1 cellular context compared by ENCODE assay signal in the genomic region with DNA sequence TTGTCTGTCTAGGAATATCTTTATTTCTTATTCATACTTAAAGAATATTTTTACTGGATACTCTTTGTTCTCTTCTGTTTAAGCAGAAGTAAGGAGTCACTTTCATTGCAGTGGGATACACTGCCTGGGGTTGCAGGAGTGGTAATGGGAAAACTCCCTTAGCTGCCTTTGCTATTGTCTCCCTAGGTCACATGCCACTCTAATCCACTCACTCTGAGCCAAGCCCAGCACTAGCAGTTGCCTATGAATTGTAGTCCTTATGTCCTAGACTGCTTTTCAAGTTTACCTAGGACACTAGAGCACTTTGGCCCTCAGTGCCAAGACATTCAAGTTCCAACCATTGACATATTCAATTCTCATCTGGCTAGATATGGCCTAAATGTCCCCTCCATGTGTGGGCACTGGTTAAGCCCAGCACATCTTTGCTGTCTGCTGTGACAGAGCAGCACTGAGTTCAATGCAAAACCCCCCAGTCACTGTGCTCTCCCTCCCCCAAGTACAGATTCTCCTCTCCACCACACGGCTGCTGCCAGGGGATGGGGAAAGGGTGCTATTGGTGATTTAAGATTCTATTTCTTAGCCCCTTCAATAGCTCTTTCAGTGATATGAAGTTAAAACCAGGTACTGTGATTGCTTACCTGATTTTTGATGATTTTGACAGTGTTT.
TF ChIP-seq lines count a peak whose summit lies in the region.

No MANE protein-coding gene starts in this region.

TF ChIP-seq in GM23338, 12 proteins besides CTCF, POLR2A, EP300 and RAD21 (continued from another document):
- TF ChIP-seq, protein P1, sequence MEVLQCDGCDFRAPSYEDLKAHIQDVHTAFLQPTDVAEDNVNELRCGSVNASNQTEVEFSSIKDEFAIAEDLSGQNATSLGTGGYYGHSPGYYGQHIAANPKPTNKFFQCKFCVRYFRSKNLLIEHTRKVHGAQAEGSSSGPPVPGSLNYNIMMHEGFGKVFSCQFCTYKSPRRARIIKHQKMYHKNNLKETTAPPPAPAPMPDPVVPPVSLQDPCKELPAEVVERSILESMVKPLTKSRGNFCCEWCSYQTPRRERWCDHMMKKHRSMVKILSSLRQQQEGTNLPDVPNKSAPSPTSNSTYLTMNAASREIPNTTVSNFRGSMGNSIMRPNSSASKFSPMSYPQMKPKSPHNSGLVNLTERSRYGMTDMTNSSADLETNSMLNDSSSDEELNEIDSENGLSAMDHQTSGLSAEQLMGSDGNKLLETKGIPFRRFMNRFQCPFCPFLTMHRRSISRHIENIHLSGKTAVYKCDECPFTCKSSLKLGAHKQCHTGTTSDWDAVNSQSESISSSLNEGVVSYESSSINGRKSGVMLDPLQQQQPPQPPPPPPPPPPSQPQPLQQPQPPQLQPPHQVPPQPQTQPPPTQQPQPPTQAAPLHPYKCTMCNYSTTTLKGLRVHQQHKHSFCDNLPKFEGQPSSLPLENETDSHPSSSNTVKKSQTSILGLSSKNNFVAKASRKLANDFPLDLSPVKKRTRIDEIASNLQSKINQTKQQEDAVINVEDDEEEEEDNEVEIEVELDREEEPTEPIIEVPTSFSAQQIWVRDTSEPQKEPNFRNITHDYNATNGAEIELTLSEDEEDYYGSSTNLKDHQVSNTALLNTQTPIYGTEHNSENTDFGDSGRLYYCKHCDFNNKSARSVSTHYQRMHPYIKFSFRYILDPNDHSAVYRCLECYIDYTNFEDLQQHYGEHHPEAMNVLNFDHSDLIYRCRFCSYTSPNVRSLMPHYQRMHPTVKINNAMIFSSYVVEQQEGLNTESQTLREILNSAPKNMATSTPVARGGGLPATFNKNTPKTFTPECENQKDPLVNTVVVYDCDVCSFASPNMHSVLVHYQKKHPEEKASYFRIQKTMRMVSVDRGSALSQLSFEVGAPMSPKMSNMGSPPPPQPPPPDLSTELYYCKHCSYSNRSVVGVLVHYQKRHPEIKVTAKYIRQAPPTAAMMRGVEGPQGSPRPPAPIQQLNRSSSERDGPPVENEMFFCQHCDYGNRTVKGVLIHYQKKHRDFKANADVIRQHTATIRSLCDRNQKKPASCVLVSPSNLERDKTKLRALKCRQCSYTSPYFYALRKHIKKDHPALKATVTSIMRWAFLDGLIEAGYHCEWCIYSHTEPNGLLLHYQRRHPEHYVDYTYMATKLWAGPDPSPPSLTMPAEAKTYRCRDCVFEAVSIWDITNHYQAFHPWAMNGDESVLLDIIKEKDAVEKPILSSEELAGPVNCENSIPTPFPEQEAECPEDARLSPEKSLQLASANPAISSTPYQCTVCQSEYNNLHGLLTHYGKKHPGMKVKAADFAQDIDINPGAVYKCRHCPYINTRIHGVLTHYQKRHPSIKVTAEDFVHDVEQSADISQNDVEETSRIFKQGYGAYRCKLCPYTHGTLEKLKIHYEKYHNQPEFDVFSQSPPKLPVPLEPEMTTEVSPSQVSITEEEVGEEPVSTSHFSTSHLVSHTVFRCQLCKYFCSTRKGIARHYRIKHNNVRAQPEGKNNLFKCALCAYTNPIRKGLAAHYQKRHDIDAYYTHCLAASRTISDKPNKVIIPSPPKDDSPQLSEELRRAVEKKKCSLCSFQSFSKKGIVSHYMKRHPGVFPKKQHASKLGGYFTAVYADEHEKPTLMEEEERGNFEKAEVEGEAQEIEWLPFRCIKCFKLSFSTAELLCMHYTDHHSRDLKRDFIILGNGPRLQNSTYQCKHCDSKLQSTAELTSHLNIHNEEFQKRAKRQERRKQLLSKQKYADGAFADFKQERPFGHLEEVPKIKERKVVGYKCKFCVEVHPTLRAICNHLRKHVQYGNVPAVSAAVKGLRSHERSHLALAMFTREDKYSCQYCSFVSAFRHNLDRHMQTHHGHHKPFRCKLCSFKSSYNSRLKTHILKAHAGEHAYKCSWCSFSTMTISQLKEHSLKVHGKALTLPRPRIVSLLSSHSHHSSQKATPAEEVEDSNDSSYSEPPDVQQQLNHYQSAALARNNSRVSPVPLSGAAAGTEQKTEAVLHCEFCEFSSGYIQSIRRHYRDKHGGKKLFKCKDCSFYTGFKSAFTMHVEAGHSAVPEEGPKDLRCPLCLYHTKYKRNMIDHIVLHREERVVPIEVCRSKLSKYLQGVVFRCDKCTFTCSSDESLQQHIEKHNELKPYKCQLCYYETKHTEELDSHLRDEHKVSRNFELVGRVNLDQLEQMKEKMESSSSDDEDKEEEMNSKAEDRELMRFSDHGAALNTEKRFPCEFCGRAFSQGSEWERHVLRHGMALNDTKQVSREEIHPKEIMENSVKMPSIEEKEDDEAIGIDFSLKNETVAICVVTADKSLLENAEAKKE (CRISPR knock-in tag; IDR thresholded peaks at IDR 0.05): no peak
- TF ChIP-seq NANOG (IDR thresholded peaks at IDR 0.05; ENCODE audit: borderline replicate concordance): no peak
- no peak for TF ChIP-seq ZNF331 (CRISPR knock-in tag; IDR thresholded peaks at IDR 0.05; ENCODE audit: low read depth)
- TF ChIP-seq, protein P2, sequence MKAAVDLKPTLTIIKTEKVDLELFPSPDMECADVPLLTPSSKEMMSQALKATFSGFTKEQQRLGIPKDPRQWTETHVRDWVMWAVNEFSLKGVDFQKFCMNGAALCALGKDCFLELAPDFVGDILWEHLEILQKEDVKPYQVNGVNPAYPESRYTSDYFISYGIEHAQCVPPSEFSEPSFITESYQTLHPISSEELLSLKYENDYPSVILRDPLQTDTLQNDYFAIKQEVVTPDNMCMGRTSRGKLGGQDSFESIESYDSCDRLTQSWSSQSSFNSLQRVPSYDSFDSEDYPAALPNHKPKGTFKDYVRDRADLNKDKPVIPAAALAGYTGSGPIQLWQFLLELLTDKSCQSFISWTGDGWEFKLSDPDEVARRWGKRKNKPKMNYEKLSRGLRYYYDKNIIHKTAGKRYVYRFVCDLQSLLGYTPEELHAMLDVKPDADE (IDR thresholded peaks at IDR 0.05): no peak
- TF ChIP-seq, protein P3, sequence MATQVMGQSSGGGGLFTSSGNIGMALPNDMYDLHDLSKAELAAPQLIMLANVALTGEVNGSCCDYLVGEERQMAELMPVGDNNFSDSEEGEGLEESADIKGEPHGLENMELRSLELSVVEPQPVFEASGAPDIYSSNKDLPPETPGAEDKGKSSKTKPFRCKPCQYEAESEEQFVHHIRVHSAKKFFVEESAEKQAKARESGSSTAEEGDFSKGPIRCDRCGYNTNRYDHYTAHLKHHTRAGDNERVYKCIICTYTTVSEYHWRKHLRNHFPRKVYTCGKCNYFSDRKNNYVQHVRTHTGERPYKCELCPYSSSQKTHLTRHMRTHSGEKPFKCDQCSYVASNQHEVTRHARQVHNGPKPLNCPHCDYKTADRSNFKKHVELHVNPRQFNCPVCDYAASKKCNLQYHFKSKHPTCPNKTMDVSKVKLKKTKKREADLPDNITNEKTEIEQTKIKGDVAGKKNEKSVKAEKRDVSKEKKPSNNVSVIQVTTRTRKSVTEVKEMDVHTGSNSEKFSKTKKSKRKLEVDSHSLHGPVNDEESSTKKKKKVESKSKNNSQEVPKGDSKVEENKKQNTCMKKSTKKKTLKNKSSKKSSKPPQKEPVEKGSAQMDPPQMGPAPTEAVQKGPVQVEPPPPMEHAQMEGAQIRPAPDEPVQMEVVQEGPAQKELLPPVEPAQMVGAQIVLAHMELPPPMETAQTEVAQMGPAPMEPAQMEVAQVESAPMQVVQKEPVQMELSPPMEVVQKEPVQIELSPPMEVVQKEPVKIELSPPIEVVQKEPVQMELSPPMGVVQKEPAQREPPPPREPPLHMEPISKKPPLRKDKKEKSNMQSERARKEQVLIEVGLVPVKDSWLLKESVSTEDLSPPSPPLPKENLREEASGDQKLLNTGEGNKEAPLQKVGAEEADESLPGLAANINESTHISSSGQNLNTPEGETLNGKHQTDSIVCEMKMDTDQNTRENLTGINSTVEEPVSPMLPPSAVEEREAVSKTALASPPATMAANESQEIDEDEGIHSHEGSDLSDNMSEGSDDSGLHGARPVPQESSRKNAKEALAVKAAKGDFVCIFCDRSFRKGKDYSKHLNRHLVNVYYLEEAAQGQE (IDR thresholded peaks at IDR 0.05; ENCODE audit: unreplicated experiment): no peak
